17 cellular contexts compared by ENCODE assay signal in the genomic region with DNA sequence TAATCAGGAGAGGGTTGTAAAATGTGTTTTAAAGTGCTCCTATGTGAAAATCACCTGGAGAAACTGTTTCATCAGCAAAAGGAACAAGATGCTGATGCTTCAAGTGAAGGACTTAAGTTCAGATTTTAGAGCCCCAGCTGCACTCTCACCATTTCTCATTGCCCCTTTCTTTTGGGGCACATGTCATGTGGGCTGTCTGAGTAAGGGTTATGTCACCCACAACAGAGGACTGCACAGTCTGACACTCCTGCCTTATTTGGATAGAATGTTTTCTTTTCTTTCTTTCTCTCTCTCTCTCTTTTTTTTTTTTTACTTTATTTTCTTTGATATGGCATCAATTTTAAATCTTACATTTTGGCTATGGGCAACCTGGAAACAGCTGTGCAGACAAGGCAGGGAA.
DNase-seq lines count a peak whose midpoint lies in the region; ATAC-seq and TF ChIP-seq lines count a peak whose summit lies in the region.
"Had no signal": no experiment of that assay in that cellular context is flagged by ENCODE, and none has a peak within 500 bp of the region (broad histone marks: within the 10 kb centered on the region; RNA-seq: fewer than 3 reads in every experiment).

No MANE protein-coding gene starts in this region.

- peak; percentile 10 for DNase-seq in DMS79 (lab: John Stamatoyannopoulos, UW)
- DNase-seq in DMS79 treated with DMSO at 0.1 percent for 48 hours (lab: John Stamatoyannopoulos, UW) = no peak
- peak; percentile 50 for DNase-seq in kidney tubule cell (ENCODE audit: low spot score)
- no peak for DNase-seq in NCI-H128 (lab: John Stamatoyannopoulos, UW; ENCODE audit: unreplicated experiment)
- DNase-seq in HEK293T (ENCODE audit: extremely low spot score) = no peak
- no peak for DNase-seq in immature natural killer cell
- DNase-seq: activated effector memory CD4-positive, alpha-beta T cell treated with Interleukin-2 at 50 U/mL for 16 hours; amniotic stem cell; naive thymus-derived CD8-positive, alpha-beta T cell; NCI-H2171; RPMI8226; stomach had no signal

- H3K36me3 Mint-ChIP-seq in activated T-helper 17 cell treated with anti-CD3 and anti-CD28 coated beads, Interleukin-2, amount 50 U/mL, for 72 hours (ENCODE audit: low read depth) = no peaks in the 10 kb centered on the region
- peaks cover 4 to 13% (median 12%) of the 10 kb centered on the region in 3 donors for H3K36me3 Mint-ChIP-seq in immature natural killer cell

- H3K4me3 Mint-ChIP-seq in activated T-helper 17 cell treated with anti-CD3 and anti-CD28 coated beads, Interleukin-2, amount 50 U/mL, for 72 hours = no peak overlapping the region
- no peak overlapping the region for H3K4me3 Mint-ChIP-seq in immature natural killer cell
- H3K4me3 Mint-ChIP-seq: naive thymus-derived CD8-positive, alpha-beta T cell had no signal

- H3K4me1 Mint-ChIP-seq in activated T-helper 17 cell treated with anti-CD3 and anti-CD28 coated beads, Interleukin-2, amount 50 U/mL, for 72 hours = peaks cover 4% of the 10 kb centered on the region
- peaks cover 7 to 8% of the 10 kb centered on the region in 2 donors for H3K4me1 Mint-ChIP-seq in immature natural killer cell

- CTCF ChIA-PET in HEK293T (lab: Yijun Ruan, JAX) = no interaction called here

- POLR2A ChIA-PET in HEK293T (lab: Yijun Ruan, JAX) = no interaction called here

- no peaks in the 10 kb centered on the region for H3K27me3 Mint-ChIP-seq in activated T-helper 17 cell treated with anti-CD3 and anti-CD28 coated beads, Interleukin-2, amount 50 U/mL, for 72 hours
- no peaks in the 10 kb centered on the region for H3K27me3 Mint-ChIP-seq in immature natural killer cell (ENCODE audit: low read depth in 3 of 3)
- H3K27me3 Mint-ChIP-seq: naive thymus-derived CD8-positive, alpha-beta T cell; progenitor cell of endocrine pancreas had no signal

- H3K9me3 Mint-ChIP-seq in activated T-helper 17 cell treated with anti-CD3 and anti-CD28 coated beads, Interleukin-2, amount 50 U/mL, for 72 hours = no peaks in the 10 kb centered on the region
- H3K9me3 Mint-ChIP-seq in immature natural killer cell = no peaks in the 10 kb centered on the region
- H3K9me3 Mint-ChIP-seq: naive thymus-derived CD8-positive, alpha-beta T cell had no signal

- peak; percentile 36 for ATAC-seq in HG02885 (IDR thresholded peaks at IDR 0.05; ENCODE audit: poor library complexity, unreplicated experiment)
- ATAC-seq in activated T-helper 17 cell treated with anti-CD3 and anti-CD28 coated beads, Interleukin-2, amount 50 U/mL, for 72 hours (replicated peaks) = peak; percentile 45
- ATAC-seq: gastroesophageal sphincter; GM12878; naive thymus-derived CD8-positive, alpha-beta T cell had no signal

- no peak overlapping the region for H3K27ac Mint-ChIP-seq in activated T-helper 17 cell treated with anti-CD3 and anti-CD28 coated beads, Interleukin-2, amount 50 U/mL, for 72 hours
- H3K27ac Mint-ChIP-seq in immature natural killer cell = no peak overlapping the region
- H3K27ac Mint-ChIP-seq: progenitor cell of endocrine pancreas had no signal

TF ChIP-seq in HEK293T, 16 proteins besides CTCF, POLR2A, EP300 and RAD21:
- no peak for TF ChIP-seq LEF1 (IDR thresholded peaks at IDR 0.05; ENCODE audit: borderline replicate concordance)
- no peak for TF ChIP-seq ZNF384 (IDR thresholded peaks at IDR 0.05)
- no peak for TF ChIP-seq ARNT (IDR thresholded peaks at IDR 0.05)
- TF ChIP-seq CTBP1 (IDR thresholded peaks at IDR 0.05; ENCODE audit: borderline replicate concordance) = no peak
- no peak for TF ChIP-seq SUZ12 (IDR thresholded peaks at IDR 0.05)

Comparison
In these comparisons a context has a peak if more than half of its experiments do, and no peak if none do; other contexts are left out.
1. DNase-seq: peak in DMS79 (single experiment) and kidney tubule cell (single experiment); none in DMS79 treated with DMSO at 0.1 percent for 48 hours (single experiment), NCI-H128 (single experiment), HEK293T (single experiment) and immature natural killer cell (0 of 3).